In the genomic region with DNA sequence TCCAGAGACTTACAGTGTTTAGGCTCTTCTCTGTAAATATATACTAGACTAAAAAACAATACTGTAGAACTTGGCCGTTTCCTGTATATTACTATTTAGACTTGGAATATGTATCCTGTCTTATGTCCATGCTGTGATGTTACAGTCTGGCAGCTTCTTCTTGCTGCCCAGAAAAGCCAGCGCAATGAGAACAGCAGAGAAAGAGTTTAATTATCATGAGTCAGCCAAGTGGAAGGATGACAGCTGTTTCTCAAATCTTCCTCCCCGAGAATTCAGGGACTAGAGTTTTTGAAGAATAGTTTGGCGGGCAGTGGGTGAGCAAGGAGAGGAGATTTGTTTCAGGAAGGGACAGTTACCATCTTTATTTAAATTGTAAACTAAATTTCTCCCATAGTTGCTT, we compare ENCODE assay signal across 18 cellular contexts.
"Had no signal": no experiment of that assay in that cellular context is flagged by ENCODE, and none has a peak within 500 bp of the region (broad histone marks: within the 10 kb centered on the region; RNA-seq: fewer than 3 reads in every experiment).

No MANE protein-coding gene starts in this region.

- H3K27me3 Mint-ChIP-seq: activated CD4-positive, alpha-beta memory T cell treated with anti-CD3 and anti-CD28 coated beads for 36 hours; activated naive CD8-positive, alpha-beta T cell treated with anti-CD3 and anti-CD28 coated beads, Interleukin-2, amount 10 ng/mL, durations not matched to agents 7 days and 5 days; stimulated activated naive CD8-positive, alpha-beta T cell treated with anti-CD3 and anti-CD28 coated beads, Interleukin-15, amount 100 ng/mL, for 72 hours had no signal

- H3K4me3 ChIP-seq: colonic mucosa, ovary, thoracic aorta had no signal

- H3K36me3 ChIP-seq: ovary had no signal

- H3K27me3 ChIP-seq: colonic mucosa, ovary had no signal

- H3K9me3 Mint-ChIP-seq: activated CD4-positive, alpha-beta memory T cell treated with anti-CD3 and anti-CD28 coated beads for 36 hours; activated naive CD8-positive, alpha-beta T cell treated with anti-CD3 and anti-CD28 coated beads, Interleukin-2, amount 10 ng/mL, durations not matched to agents 7 days and 5 days; neural crest cell; stimulated activated naive CD8-positive, alpha-beta T cell treated with anti-CD3 and anti-CD28 coated beads, Interleukin-15, amount 100 ng/mL, for 72 hours had no signal

- ATAC-seq: left lobe of liver; stimulated activated naive CD8-positive, alpha-beta T cell treated with anti-CD3 and anti-CD28 coated beads, Interleukin-15, amount 100 ng/mL, for 72 hours had no signal

- DNase-seq: activated CD4-positive, alpha-beta memory T cell treated with anti-CD3 and anti-CD28 coated beads for 36 hours; activated gamma-delta T cell treated with Interleukin-2 at 50 U/mL for 16 hours; activated naive CD8-positive, alpha-beta T cell treated with anti-CD3 and anti-CD28 coated beads, Interleukin-2, amount 10 ng/mL, durations not matched to agents 7 days and 5 days; activated T-cell treated with anti-CD3 and anti-CD28 coated beads, Interleukin-2, amount 50 U/mL, for 48 hours; aorta; colonic mucosa; effector CD8-positive, alpha-beta T cell; hypothalamus; mammary epithelial cell; ovary; stimulated activated CD4-positive, alpha-beta T cell treated with anti-CD3 and anti-CD28 coated beads, Interleukin-15, amount 100 ng/mL, for 24 hours; stimulated activated CD4-positive, alpha-beta T cell treated with anti-CD3 and anti-CD28 coated beads, Interleukin-4, amount 100 ng/mL, for 24 hours; stimulated activated naive CD8-positive, alpha-beta T cell treated with anti-CD3 and anti-CD28 coated beads, Interleukin-15, amount 100 ng/mL, for 72 hours; T-helper 9 cell had no signal

- H3K4me3 Mint-ChIP-seq: activated CD4-positive, alpha-beta memory T cell treated with anti-CD3 and anti-CD28 coated beads for 36 hours; activated naive CD8-positive, alpha-beta T cell treated with anti-CD3 and anti-CD28 coated beads, Interleukin-2, amount 10 ng/mL, durations not matched to agents 7 days and 5 days; neural crest cell; stimulated activated naive CD8-positive, alpha-beta T cell treated with anti-CD3 and anti-CD28 coated beads, Interleukin-15, amount 100 ng/mL, for 72 hours had no signal

- H3K4me1 ChIP-seq: colonic mucosa had no signal

- H3K9me3 ChIP-seq: colonic mucosa, ovary, thoracic aorta had no signal

- H3K4me1 Mint-ChIP-seq: activated naive CD8-positive, alpha-beta T cell treated with anti-CD3 and anti-CD28 coated beads, Interleukin-2, amount 10 ng/mL, durations not matched to agents 7 days and 5 days; neural crest cell; stimulated activated naive CD8-positive, alpha-beta T cell treated with anti-CD3 and anti-CD28 coated beads, Interleukin-15, amount 100 ng/mL, for 72 hours had no signal

- H3K27ac Mint-ChIP-seq: activated CD4-positive, alpha-beta memory T cell treated with anti-CD3 and anti-CD28 coated beads for 36 hours; activated naive CD8-positive, alpha-beta T cell treated with anti-CD3 and anti-CD28 coated beads, Interleukin-2, amount 10 ng/mL, durations not matched to agents 7 days and 5 days had no signal

- H3K27ac ChIP-seq: colonic mucosa, ovary, thoracic aorta, VCaP had no signal
